Comparison of ENCODE assay signal across 21 cellular contexts in the genomic region with DNA sequence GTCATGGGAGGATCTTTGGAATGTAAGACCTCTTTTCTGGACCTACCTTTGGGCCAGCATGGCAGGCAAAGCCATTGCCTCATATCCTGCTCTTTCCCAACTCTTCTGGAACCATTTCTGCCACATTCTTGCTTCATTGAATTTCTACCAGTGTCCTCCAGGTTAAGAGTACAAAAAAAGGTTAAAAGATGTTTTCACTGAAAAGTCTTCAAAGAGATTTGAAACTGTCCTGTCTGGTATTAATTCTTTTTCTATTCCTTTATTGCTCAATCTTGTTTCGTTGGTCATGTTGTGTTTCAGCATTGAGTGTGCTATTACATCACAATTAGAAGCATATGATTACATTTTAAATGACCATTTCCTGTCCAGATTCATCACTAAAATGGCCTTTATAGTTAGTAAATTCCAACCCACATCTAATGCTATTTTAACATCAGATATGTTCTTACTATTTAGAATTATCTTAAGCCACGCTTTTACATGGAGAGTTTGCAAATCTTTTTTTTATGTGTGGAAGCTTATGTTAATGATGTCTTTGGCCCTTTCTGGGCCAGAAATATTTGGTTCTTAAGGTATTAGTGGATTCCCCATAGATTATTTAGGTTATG.
DNase-seq lines count a peak whose midpoint lies in the region; ATAC-seq, FAIRE-seq and TF ChIP-seq lines count a peak whose summit lies in the region.
"Had no signal": no experiment of that assay in that cellular context is flagged by ENCODE, and none has a peak within 500 bp of the region (broad histone marks: within the 10 kb centered on the region; RNA-seq: fewer than 3 reads in every experiment).

No MANE protein-coding gene starts in this region.

- H3K9ac ChIP-seq in IMR-90 (ENCODE audit: low read depth, low read length): no peak overlapping the region
- H3K9ac ChIP-seq in H1 (replicated peaks in 1 of 4; ENCODE audit: extremely low read depth in 1 of 4, low read depth in 3 of 4, low read length in 3 of 4): no peak overlapping the region
- H3K9ac ChIP-seq in mesendoderm (ENCODE audit: low read length): no peak overlapping the region
- H3K9ac ChIP-seq: neural progenitor cell had no signal

- H4K20me1 ChIP-seq in IMR-90 (ENCODE audit: insufficient read depth, low read length): no peaks in the 10 kb centered on the region
- no peaks in the 10 kb centered on the region for H4K20me1 ChIP-seq in H1 (replicated peaks in 1 of 2; ENCODE audit: control insufficient read depth in 1 of 2, insufficient read depth in 2 of 2, low read length in 2 of 2)

- H2BK120ac ChIP-seq in IMR-90 (ENCODE audit: low read depth, low read length): 0 out of 2 replicates have a peak overlapping the region, but pooled peaks have one; percentile 21
- H2BK120ac ChIP-seq in H1 (replicated peaks; ENCODE audit: low read depth, low read length): no peak overlapping the region
- no peak overlapping the region for H2BK120ac ChIP-seq in mesendoderm (ENCODE audit: low read depth, low read length)

- H2BK12ac ChIP-seq in H1 (ENCODE audit: low read depth, low read length): no peak overlapping the region

- peak overlapping the region; percentile 68 for H3K18ac ChIP-seq in IMR-90 (ENCODE audit: low read depth, low read length)
- no peak overlapping the region for H3K18ac ChIP-seq in H1 (ENCODE audit: extremely low read depth, low read length)
- no peak overlapping the region for H3K18ac ChIP-seq in mesendoderm (ENCODE audit: low read length)

- peak overlapping the region in 1 of 2 experiments; percentile 39; a peak in 3 of 4 replicates for H4K8ac ChIP-seq in IMR-90 (ENCODE audit: low read depth in 2 of 2, low read length in 2 of 2)
- no peak overlapping the region for H4K8ac ChIP-seq in H1 (ENCODE audit: extremely low read depth, insufficient read depth, low read length)
- no peak overlapping the region for H4K8ac ChIP-seq in mesendoderm (ENCODE audit: low read depth, low read length)

- H2BK15ac ChIP-seq in IMR-90 (ENCODE audit: low read depth, low read length) (0 out of 3 replicates have a peak overlapping the region, but pooled peaks have one; percentile 59), H1 (ENCODE audit: low read length) (no peak overlapping the region), mesendoderm (replicated peaks; ENCODE audit: low read depth) (no peak overlapping the region)

- H2BK5ac ChIP-seq in IMR-90 (ENCODE audit: low read depth, low read length, poor library complexity, severe bottlenecking): peak overlapping the region; percentile 5
- H2BK5ac ChIP-seq in H1 (ENCODE audit: low read depth, low read length): no peak overlapping the region
- H2BK5ac ChIP-seq in mesendoderm (ENCODE audit: low read length): no peak overlapping the region

- H3K79me2 ChIP-seq in H1 (ENCODE audit: control insufficient read depth in 1 of 2, insufficient read depth in 2 of 2, low read length in 2 of 2) (no peaks in the 10 kb centered on the region), mesendoderm (ENCODE audit: control insufficient read depth, insufficient read depth, low read length) (no peaks in the 10 kb centered on the region)

- BruUV-seq in IMR-90 (replicated peaks; lab: Mats Ljungman, UMichigan): no TSS peak

- H2AK5ac ChIP-seq in IMR-90 (ENCODE audit: low read depth, low read length) (peak overlapping the region; percentile 69; the same call in 1 of the 2 replicates), H1 (ENCODE audit: low read depth, low read length) (no peak overlapping the region), mesendoderm (ENCODE audit: low read length) (peak overlapping the region; percentile 8)

- in situ Hi-C loops in IMR-90 (cut with MboI; ENCODE audit: low sequenced_read_pairs): no loop called here

- H3K4me1 ChIP-seq in IMR-90 (ENCODE audit: control insufficient read depth, insufficient read depth, low read length) (peaks cover 17% of the 10 kb centered on the region), H1 (replicated peaks in 1 of 4; ENCODE audit: control insufficient read depth in 3 of 4, insufficient read depth in 4 of 4, low read length in 3 of 4) (peaks cover 0 to 8% (median 1%) of the 10 kb centered on the region in 4 experiments; a peak in 2 of 7 replicates), mesendoderm (ENCODE audit: control insufficient read depth, low read depth, low read length) (peaks cover 4% of the 10 kb centered on the region)
- H3K4me1 ChIP-seq: psoas muscle had no signal

- no peaks in the 10 kb centered on the region for H3K23me2 ChIP-seq in H1 (ENCODE audit: low read depth, low read length)

- peak; percentile 85 for DNase-seq in AG10803 (ENCODE audit: low read depth)
- DNase-seq in IMR-90: peak; percentile 54
- DNase-seq in H1 (ENCODE audit: low read depth in 1 of 2, low spot score in 2 of 2): no peak
- no peak for DNase-seq in mesendoderm
- no peak for DNase-seq in kidney glomerular epithelial cell (lab: John Stamatoyannopoulos, UW)
- DNase-seq in superior temporal gyrus (ENCODE audit: extremely low spot score): no peak
- DNase-seq in activated effector memory CD4-positive, alpha-beta T cell treated with anti-CD3 and anti-CD28 coated beads, Interleukin-2, amount 50 U/mL, for 16 hours: no peak
- DNase-seq: activated CD4-positive, alpha-beta T cell treated with anti-CD3 and anti-CD28 coated beads, Interleukin-2, amount 50 U/mL, for 4 hours; anterior cingulate cortex; cerebellar nuclear complex; DND-41; left colon; NCI-H1436; NCI-H2171; NCI-H748 treated with DMSO at 0.1 percent for 48 hours; psoas muscle had no signal

- H3K56ac ChIP-seq in IMR-90 (ENCODE audit: extremely low read depth, insufficient read depth, low read length) (no peak overlapping the region; the same call in 1 of the 2 replicates), H1 (replicated peaks; ENCODE audit: insufficient read length, low read depth, low read length) (no peak overlapping the region), mesendoderm (ENCODE audit: low read length) (no peak overlapping the region)

- 0 out of 2 replicates have a peak, but pooled peaks cover 3% of the 10 kb centered on the region for H3K9me1 ChIP-seq in IMR-90 (ENCODE audit: insufficient read depth, low read length)

- TF ChIP-seq CTCF in AG10803 (conservative IDR thresholded peaks at IDR 0.05; ENCODE audit: low read length): no peak
- no peak for TF ChIP-seq CTCF in IMR-90 (conservative IDR thresholded peaks at IDR 0.05; ENCODE audit: low read depth, low read length)
- TF ChIP-seq CTCF in H1 (IDR thresholded peaks at IDR 0.05; ENCODE audit: control extremely low read depth in 1 of 3, insufficient read depth in 1 of 3, low read depth in 1 of 3, low read length in 3 of 3): no peak

- POLR2A ChIA-PET in IMR-90 (lab: Charles Lee; ENCODE audit: unreplicated experiment): no interaction called here
- POLR2A ChIA-PET in H1 (lab: Charles Lee; ENCODE audit: partially characterized antibody): no interaction called here

- no peak overlapping the region for H4K91ac ChIP-seq in IMR-90 (ENCODE audit: insufficient read depth, low read depth, low read length)
- H4K91ac ChIP-seq in H1 (replicated peaks; ENCODE audit: insufficient read length, low read length): no peak overlapping the region

- no peak for TF ChIP-seq POLR2A in IMR-90 (IDR thresholded peaks at IDR 0.05; ENCODE audit: low read depth, low read length)
- no peak for TF ChIP-seq POLR2A in H1 (IDR thresholded peaks at IDR 0.05; ENCODE audit: control extremely low read depth in 1 of 2, low read depth in 2 of 2, low read length in 2 of 2)

- WGBS in IMR-90 (ENCODE audit: extremely low coverage in 2 of 2, insufficient read length in 1 of 2), 2 experiments: no CpG with 5 or more reads among the region's 2 CpGs
- WGBS in H1 (ENCODE audit: extremely low coverage in 1 of 2, insufficient coverage in 1 of 2, insufficient read length in 1 of 2, insufficient replicate concordance in 2 of 2, low coverage in 1 of 2, low lambda C conversion rate in 2 of 2, missing lambda C conversion rate in 1 of 2), 2 experiments: 86% methylated on average over 2 of the region's 2 CpGs; no CpG with 5 or more reads in 1 of the 2 experiments
- no CpG with 5 or more reads among the region's 2 CpGs for WGBS in mesendoderm (ENCODE audit: extremely low coverage, insufficient coverage, low lambda C conversion rate)

- H3K4ac ChIP-seq in IMR-90 (ENCODE audit: low read depth, low read length) (no peak overlapping the region), H1 (replicated peaks; ENCODE audit: insufficient read length, low read depth, low read length) (no peak overlapping the region), mesendoderm (ENCODE audit: low read depth, low read length) (no peak overlapping the region)

- H3K14ac ChIP-seq in IMR-90 (replicated peaks; ENCODE audit: low read depth, low read length) (no peak overlapping the region; the same call in 1 of the 2 replicates), H1 (ENCODE audit: insufficient read length) (no peak overlapping the region)

- dilution Hi-C loops in IMR-90 (cut with HindIII; ENCODE audit: low sequenced_read_pairs, unreplicated experiment): no loop called here

- no peak overlapping the region for H2AK9ac ChIP-seq in IMR-90 (replicated peaks; ENCODE audit: low read depth, low read length, poor library complexity)

- H2AFZ ChIP-seq in IMR-90 (replicated peaks; ENCODE audit: low read length, poor library complexity) (no peak overlapping the region), H1 (ENCODE audit: low read length) (no peak overlapping the region)
- H2AFZ ChIP-seq: neural progenitor cell had no signal

- H3K79me1 ChIP-seq in IMR-90 (ENCODE audit: low read depth in 1 of 2, low read length in 2 of 2) (no peaks in the 10 kb centered on the region), H1 (ENCODE audit: low read depth, low read length) (no peaks in the 10 kb centered on the region), mesendoderm (ENCODE audit: low read length) (no peaks in the 10 kb centered on the region)

- TF ChIP-seq RAD21 in IMR-90 (IDR thresholded peaks at IDR 0.05; ENCODE audit: low read length): no peak
- TF ChIP-seq RAD21 in H1 (IDR thresholded peaks at IDR 0.05 in 1 of 2, conservative IDR thresholded peaks at IDR 0.05 in 1 of 2; ENCODE audit: low read depth in 2 of 2, low read length in 2 of 2): no peak

- H3K27ac ChIP-seq in IMR-90 (ENCODE audit: insufficient read depth, low read length) (peak overlapping the region; percentile 62; the same call in 1 of the 2 replicates), H1 (ENCODE audit: low read depth, low read length) (no peak overlapping the region), mesendoderm (ENCODE audit: low read depth, low read length) (no peak overlapping the region)
- H3K27ac ChIP-seq: neural progenitor cell, psoas muscle, SJSA1 had no signal

- H3K36me3 ChIP-seq in IMR-90 (ENCODE audit: control insufficient read depth, insufficient read depth, low read length): no peaks in the 10 kb centered on the region
- H3K36me3 ChIP-seq in H1 (ENCODE audit: control insufficient read depth in 2 of 4, insufficient read depth in 4 of 4, low read length in 3 of 4): no peaks in the 10 kb centered on the region
- no peaks in the 10 kb centered on the region for H3K36me3 ChIP-seq in mesendoderm (ENCODE audit: control insufficient read depth, insufficient read depth, low read length)
- H3K36me3 ChIP-seq: neural progenitor cell, SJSA1 had no signal

- no peak overlapping the region for H3K4me2 ChIP-seq in IMR-90 (ENCODE audit: low read depth, low read length)
- no peak overlapping the region for H3K4me2 ChIP-seq in H1 (ENCODE audit: insufficient read depth in 1 of 2, low read depth in 2 of 2, low read length in 2 of 2)
- no peak overlapping the region for H3K4me2 ChIP-seq in mesendoderm (ENCODE audit: low read length)
- H3K4me2 ChIP-seq: neural progenitor cell had no signal

- H4K5ac ChIP-seq in IMR-90 (ENCODE audit: low read depth, low read length): peak overlapping the region; percentile 50
- no peak overlapping the region for H4K5ac ChIP-seq in H1 (ENCODE audit: insufficient read length, low read depth, low read length)
- no peak overlapping the region for H4K5ac ChIP-seq in mesendoderm (ENCODE audit: low read length)

- H3K27me3 ChIP-seq in IMR-90 (ENCODE audit: control insufficient read depth, insufficient read depth, low read length): no peaks in the 10 kb centered on the region
- H3K27me3 ChIP-seq in H1 (replicated peaks in 1 of 4; ENCODE audit: control insufficient read depth in 3 of 4, extremely low read depth in 1 of 4, insufficient read depth in 3 of 4, low read length in 3 of 4): no peaks in the 10 kb centered on the region
- H3K27me3 ChIP-seq in mesendoderm (ENCODE audit: insufficient read depth, low read length, poor library complexity): no peaks in the 10 kb centered on the region
- H3K27me3 ChIP-seq: neural progenitor cell, SJSA1 had no signal

- intact Hi-C loops in IMR-90 (cut with micrococcal nuclease): loop anchor here (10.0 kb wide), 1 partner anchor 128 kb away; no protein-coding TSS in a partner anchor

- H3K23ac ChIP-seq in IMR-90 (ENCODE audit: low read depth, low read length): no peak overlapping the region
- no peak overlapping the region for H3K23ac ChIP-seq in H1 (ENCODE audit: insufficient read length)
- H3K23ac ChIP-seq in mesendoderm (ENCODE audit: low read length): no peak overlapping the region

- no peak overlapping the region for H2BK20ac ChIP-seq in IMR-90 (ENCODE audit: low read depth, low read length)
- H2BK20ac ChIP-seq in H1 (ENCODE audit: low read length): no peak overlapping the region

- no peak for FAIRE-seq in H1 (lab: Jason Lieb, UNC)
- FAIRE-seq: frontal cortex, urothelium cell line had no signal

- ATAC-seq in IMR-90 (ENCODE audit: low read depth) (no peak), HG02763 (IDR thresholded peaks at IDR 0.05; ENCODE audit: unreplicated experiment) (no peak)
- ATAC-seq: left colon, psoas muscle had no signal

- H3K9me3 ChIP-seq in IMR-90 (ENCODE audit: control insufficient read depth, insufficient read depth, low read length) (no peaks in the 10 kb centered on the region), H1 (ENCODE audit: insufficient read depth in 2 of 2, low read depth in 1 of 2, low read length in 1 of 2) (no peaks in the 10 kb centered on the region)
- H3K9me3 ChIP-seq: psoas muscle, SJSA1 had no signal

- H3K4me3 ChIP-seq in AG10803 (ENCODE audit: low read length) (no peak overlapping the region), IMR-90 (ENCODE audit: insufficient read depth, low read depth, low read length) (no peak overlapping the region), H1 (ENCODE audit: extremely low read depth in 1 of 4, insufficient read depth in 2 of 4, low read depth in 3 of 4, low read length in 4 of 4) (no peak overlapping the region), mesendoderm (ENCODE audit: low read length) (no peak overlapping the region)
- H3K4me3 ChIP-seq: neural progenitor cell, psoas muscle, SJSA1 had no signal

- TF ChIP-seq EP300 in H1 (IDR thresholded peaks at IDR 0.05; ENCODE audit: borderline replicate concordance in 1 of 2, low read depth in 2 of 2, low read length in 2 of 2): no peak

- CTCF ChIA-PET in IMR-90 (lab: Yijun Ruan, JAX): no interaction called here
- CTCF ChIA-PET in H1 (lab: Charles Lee; ENCODE audit: partially characterized antibody): interaction anchor here (1.1 kb wide), 1 partner anchor 36 kb away, joined by 4 read pairs; no protein-coding TSS in a partner anchor

Comparison
In these comparisons a context has a peak if more than half of its experiments do, and no peak if none do; other contexts are left out.
1. DNase-seq: peak in AG10803 (single experiment) and IMR-90 (single experiment); none in H1 (0 of 2), mesendoderm (single experiment), kidney glomerular epithelial cell (single experiment), superior temporal gyrus (single experiment) and activated effector memory CD4-positive, alpha-beta T cell treated with anti-CD3 and anti-CD28 coated beads, Interleukin-2, amount 50 U/mL, for 16 hours (single experiment).